In genomic region chr1:184672013-184672726, GRCh38 we compare ENCODE assay signal across 1 cellular context.
TF ChIP-seq lines count a peak whose summit lies in the region.

No MANE protein-coding gene starts in this region.

TF ChIP-seq in HEK293T, 16 proteins besides CTCF, POLR2A, EP300 and RAD21 (continued from another document):
- TF ChIP-seq PKNOX1 (IDR thresholded peaks at IDR 0.05) (no peak), NFRKB (IDR thresholded peaks at IDR 0.05) (no peak), L3MBTL2 (conservative IDR thresholded peaks at IDR 0.05) (no peak), FOXM1 (IDR thresholded peaks at IDR 0.05; ENCODE audit: borderline replicate concordance) (no peak), LEF1 (IDR thresholded peaks at IDR 0.05; ENCODE audit: borderline replicate concordance) (no peak), FOXA1 (IDR thresholded peaks at IDR 0.05) (no peak), ARNT (IDR thresholded peaks at IDR 0.05) (no peak)
